ENCODE assay signal across 8 cellular contexts in genomic region chr18:42113529-42114191, GRCh38.
DNase-seq lines count a peak whose midpoint lies in the region; ATAC-seq and TF ChIP-seq lines count a peak whose summit lies in the region.

No MANE protein-coding gene starts in this region.

- H3K79me2 ChIP-seq in PC-9 (ENCODE audit: low read depth): no peaks in the 10 kb centered on the region

- no peak overlapping the region for H3K27ac ChIP-seq in PC-9
- H3K27ac ChIP-seq in body of pancreas: no peak overlapping the region

- intact Hi-C loops in PC-9 (cut with micrococcal nuclease; ENCODE audit: unreplicated experiment) (loop anchor here (1.0 to 5.0 kb wide), 3 partner anchors 161 to 1474 kb away; no protein-coding TSS in a partner anchor), body of pancreas (cut with DNase I) (no loop called here)

- H3K4me3 ChIP-seq in PC-9 (no peak overlapping the region), fibroblast of villous mesenchyme (ENCODE audit: low read depth, low read length) (no peak overlapping the region), body of pancreas (no peak overlapping the region)

- whole genome bisulfite sequencing in body of pancreas, 2 donors: 53 to 57% methylated on average over 5 of the region's 5 CpGs

- POLR2A ChIA-PET in PC-9 (lab: Charles Lee; ENCODE audit: unreplicated experiment): no interaction called here

- CTCF ChIA-PET in PC-9 (lab: Charles Lee): no interaction called here

- no peaks in the 10 kb centered on the region; the same call in 1 of the 2 replicates for H3K4me1 ChIP-seq in PC-9 (replicated peaks; ENCODE audit: insufficient read depth)
- H3K4me1 ChIP-seq in body of pancreas: peaks cover 7% of the 10 kb centered on the region

- H3F3A ChIP-seq in PC-9 (ENCODE audit: insufficient read depth, low read depth): no peaks in the 10 kb centered on the region

- H3K27me3 ChIP-seq in PC-9 (ENCODE audit: insufficient read depth, low read depth) (no peaks in the 10 kb centered on the region), body of pancreas (no peaks in the 10 kb centered on the region)

- H3K36me3 ChIP-seq in PC-9 (ENCODE audit: low read depth) (no peaks in the 10 kb centered on the region), body of pancreas (replicated peaks in 1 of 2; ENCODE audit: insufficient read depth in 1 of 2, low read depth in 2 of 2) (no peaks in the 10 kb centered on the region)

- H2AFZ ChIP-seq in PC-9: no peak overlapping the region

- H3K4me2 ChIP-seq in PC-9: peak overlapping the region; percentile 40; the same call in 1 of the 2 replicates

- no peaks in the 10 kb centered on the region for H3K9me3 ChIP-seq in PC-9 (ENCODE audit: insufficient read depth, low read depth)
- H3K9me3 ChIP-seq in body of pancreas: no peaks in the 10 kb centered on the region

- H3K9me2 ChIP-seq in PC-9 (ENCODE audit: insufficient read depth): no peaks in the 10 kb centered on the region

- no peak for TF ChIP-seq CTCF in PC-9 (conservative IDR thresholded peaks at IDR 0.05)
- TF ChIP-seq CTCF in fibroblast of villous mesenchyme (IDR thresholded peaks at IDR 0.05; ENCODE audit: insufficient read depth, low read depth, low read length): no peak
- no peak for TF ChIP-seq CTCF in body of pancreas (IDR thresholded peaks at IDR 0.05)

- H4K20me1 ChIP-seq in PC-9 (ENCODE audit: insufficient read depth): no peaks in the 10 kb centered on the region

- no peak for TF ChIP-seq POLR2A in body of pancreas (IDR thresholded peaks at IDR 0.05)

- ATAC-seq in GM18511 (IDR thresholded peaks at IDR 0.05; ENCODE audit: unreplicated experiment) (peak; percentile 59), HG02763 (IDR thresholded peaks at IDR 0.05; ENCODE audit: unreplicated experiment) (peak; percentile 48), body of pancreas (no peak), HG02571 (IDR thresholded peaks at IDR 0.05; ENCODE audit: unreplicated experiment) (no peak)

- no TSS peak for BruUV-seq in PC-9 (replicated peaks; lab: Mats Ljungman, UMichigan)

- DNase-seq in PC-9 (no peak), fibroblast of villous mesenchyme (ENCODE audit: low read depth) (peak; percentile 76), NCI-H2227 (lab: John Stamatoyannopoulos, UW; ENCODE audit: unreplicated experiment) (no peak), NCI-H2171 treated with DMSO at 0.1 percent for 48 hours (lab: John Stamatoyannopoulos, UW) (no peak), body of pancreas (no peak)

Comparison
In these comparisons a context has a peak if more than half of its experiments do, and no peak if none do; other contexts are left out.
1. ATAC-seq: peak in GM18511 (single experiment) and HG02763 (single experiment); none in body of pancreas (single experiment) and HG02571 (single experiment).